Comparison of ENCODE assay signal across 8 cellular contexts in genomic region chr3:48655586-48655985, GRCh38. TPM values are rescaled to one million over a fixed set of nuclear protein-coding genes. Genes with fewer than 3 reads are reported as not detected.
DNase-seq lines count a peak whose midpoint lies in the region; ATAC-seq, FAIRE-seq and TF ChIP-seq lines count a peak whose summit lies in the region.

No MANE protein-coding gene starts in this region.

- peaks cover 12% of the 10 kb centered on the region for H3K9me3 Mint-ChIP-seq in astrocyte (ENCODE audit: unreplicated experiment)

- no peaks in the 10 kb centered on the region for H3K79me2 ChIP-seq in astrocyte (ENCODE audit: insufficient read depth, low read length)

- H3K27me3 ChIP-seq in RWPE2 (ENCODE audit: insufficient read depth, poor library complexity, severe bottlenecking) = no peaks in the 10 kb centered on the region
- H3K27me3 ChIP-seq in astrocyte (ENCODE audit: insufficient read depth, low read length) = no peaks in the 10 kb centered on the region
- peaks cover 0 to 4% of the 10 kb centered on the region in 2 donors for H3K27me3 ChIP-seq in mucosa of rectum (ENCODE audit: control insufficient read depth in 2 of 2, insufficient read depth in 2 of 2, low read length in 2 of 2)
- H3K27me3 ChIP-seq in testis = no peaks in the 10 kb centered on the region

- no peak overlapping the region for H2AFZ ChIP-seq in astrocyte (ENCODE audit: low read depth, low read length)

- H3K9ac ChIP-seq in astrocyte (ENCODE audit: low read length) = no peak overlapping the region
- no peak overlapping the region for H3K9ac ChIP-seq in mucosa of rectum (ENCODE audit: low read depth in 1 of 2, low read length in 2 of 2)

- H3K4me3 ChIP-seq in RWPE2 (ENCODE audit: severe bottlenecking) (peak overlapping the region; percentile 36), astrocyte (ENCODE audit: insufficient read depth, low read depth, low read length) (no peak overlapping the region), mucosa of rectum (ENCODE audit: low read length in 2 of 2) (peak overlapping the region; percentile 44 to 56), testis (peak overlapping the region; percentile 51 to 66)

- H3K27ac ChIP-seq in RWPE2 (ENCODE audit: poor library complexity, severe bottlenecking) = peak overlapping the region; percentile 27
- no peak overlapping the region for H3K27ac ChIP-seq in astrocyte (ENCODE audit: low read depth, low read length)
- H3K27ac ChIP-seq in mucosa of rectum (ENCODE audit: low read depth in 2 of 2, low read length in 2 of 2) = no peak overlapping the region
- no peak overlapping the region for H3K27ac ChIP-seq in testis

- ATAC-seq in RWPE2 (ENCODE audit: low read depth) (no peak; the same call in 2 of the 3 replicates), omental fat pad (ENCODE audit: low FRiP score) (no peak), GM21528 (IDR thresholded peaks at IDR 0.05; ENCODE audit: low FRiP score, unreplicated experiment) (no peak), HG03045 (IDR thresholded peaks at IDR 0.05; ENCODE audit: unreplicated experiment) (no peak)

- intact Hi-C loops in testis (cut with DNase I; ENCODE audit: low total_unique reads) = no loop called here

- H3K4me2 ChIP-seq in astrocyte (ENCODE audit: low read length) = peak overlapping the region; percentile 80

- DNase-seq in RWPE2 (ENCODE audit: low spot score) (no peak), astrocyte (ENCODE audit: low read depth) (no peak), testis (no peak), omental fat pad (ENCODE audit: low spot score) (no peak), DMS 273 treated with DMSO at 0.1 percent for 48 hours (lab: John Stamatoyannopoulos, UW) (no peak)

- H3K9me3 ChIP-seq in RWPE2 (ENCODE audit: severe bottlenecking) = no peaks in the 10 kb centered on the region
- peaks cover under 1% of the 10 kb centered on the region for H3K9me3 ChIP-seq in astrocyte (ENCODE audit: insufficient read depth, low read depth, low read length)
- H3K9me3 ChIP-seq in mucosa of rectum (ENCODE audit: control insufficient read depth in 2 of 2, low read length in 2 of 2) = no peaks in the 10 kb centered on the region
- no peaks in the 10 kb centered on the region for H3K9me3 ChIP-seq in testis

- H3K4me1 ChIP-seq in RWPE2 (ENCODE audit: insufficient read depth, poor library complexity, severe bottlenecking) = no peaks in the 10 kb centered on the region
- no peaks in the 10 kb centered on the region for H3K4me1 ChIP-seq in astrocyte (ENCODE audit: insufficient read depth, low read length)
- H3K4me1 ChIP-seq in mucosa of rectum (ENCODE audit: control insufficient read depth in 2 of 2, insufficient read depth in 2 of 2, low read length in 2 of 2) = peaks cover 3 to 6% of the 10 kb centered on the region in 2 donors
- H3K4me1 ChIP-seq in testis = peaks cover 7% of the 10 kb centered on the region

- no peak overlapping the region for H3K27ac Mint-ChIP-seq in astrocyte (ENCODE audit: unreplicated experiment)

- H3K36me3 Mint-ChIP-seq in astrocyte (ENCODE audit: low read depth, unreplicated experiment) = peaks cover 50% of the 10 kb centered on the region

- H3K36me3 ChIP-seq in RWPE2 (ENCODE audit: low read depth) = no peaks in the 10 kb centered on the region
- H3K36me3 ChIP-seq in astrocyte (ENCODE audit: insufficient read depth, low read length) = no peaks in the 10 kb centered on the region
- no peaks in the 10 kb centered on the region for H3K36me3 ChIP-seq in mucosa of rectum (ENCODE audit: control insufficient read depth in 2 of 2, insufficient read depth in 2 of 2, low read length in 2 of 2)
- no peaks in the 10 kb centered on the region for H3K36me3 ChIP-seq in testis (ENCODE audit: low read depth, missing control alignments)

- 14 to 15% methylated on average over 19 to 27 of the region's 27 CpGs for WGBS in testis, 2 donors

- FAIRE-seq in astrocyte (lab: Jason Lieb, UNC) = no peak

- TF ChIP-seq CTCF in RWPE2 (IDR thresholded peaks at IDR 0.05; ENCODE audit: poor library complexity, severe bottlenecking) = no peak
- TF ChIP-seq CTCF in astrocyte (IDR thresholded peaks at IDR 0.05; ENCODE audit: insufficient read depth, low read depth, low read length) = no peak
- TF ChIP-seq CTCF in testis (IDR thresholded peaks at IDR 0.05) = no peak
- no peak for TF ChIP-seq CTCF in omental fat pad (IDR thresholded peaks at IDR 0.05)

- H3K4me1 Mint-ChIP-seq in astrocyte (ENCODE audit: low read depth, unreplicated experiment) = no peaks in the 10 kb centered on the region

- TF ChIP-seq POLR2A in testis (IDR thresholded peaks at IDR 0.05) = no peak

- peaks cover 10% of the 10 kb centered on the region for H3K27me3 Mint-ChIP-seq in astrocyte (ENCODE audit: low read depth, unreplicated experiment)

- H3K4me3 Mint-ChIP-seq in astrocyte (ENCODE audit: unreplicated experiment) = no peak overlapping the region

- H4K20me1 ChIP-seq in astrocyte (ENCODE audit: insufficient read depth, low read length) = peaks cover 3% of the 10 kb centered on the region

RNA-seq across cellular contexts. Expression of gene CELSR3, which starts 7.1 kb away (rescaled TPM):
- 8.6 and 10.2 TPM in 2 replicates for total RNA-seq in astrocyte
- 10 to 100 TPM; 14.3 to 17.5 TPM for total RNA-seq in testis
- 13.5 TPM for polyA plus RNA-seq in testis (ENCODE audit: insufficient read depth, low read depth, low replicate concordance)
- 1 to 10 TPM in 2 of 4 donors, under 1 TPM in 2; 0.48 to 2.2 (median 1.1) TPM for total RNA-seq in omental fat pad

RNA-seq across cellular contexts. Expression of gene SLC26A6, which starts 20.3 kb away (rescaled TPM):
- total RNA-seq in astrocyte (30.3 and 32.0 TPM in 2 replicates), testis (10 to 100 TPM; 24.6 to 32.9 TPM), omental fat pad (10 to 100 TPM in 3 of 4 donors, 1 to 10 TPM in 1; 9.9 to 17.8 (median 14.6) TPM)
- polyA plus RNA-seq in testis (ENCODE audit: insufficient read depth, low read depth, low replicate concordance) = 12.3 TPM

RNA-seq across cellular contexts. Expression of gene NCKIPSD, which starts 30.1 kb away (rescaled TPM):
- 18.3 and 21.6 TPM in 2 replicates for total RNA-seq in astrocyte
- 10 to 100 TPM; 69.4 to 81.3 TPM for total RNA-seq in testis
- polyA plus RNA-seq in testis (ENCODE audit: insufficient read depth, low read depth, low replicate concordance) = 30.1 TPM
- total RNA-seq in omental fat pad = 10 to 100 TPM; 18.9 to 60.2 (median 39.9) TPM

RNA-seq across cellular contexts. Expression of gene TMEM89, which starts 34.0 kb away (rescaled TPM):
- total RNA-seq in astrocyte (0.36 and 0.48 TPM in 2 replicates), testis (10 to 100 TPM in 1 of 2 donors, 1 to 10 TPM in 1; 8.7 to 14.8 TPM), omental fat pad (not detected)
- polyA plus RNA-seq in testis (ENCODE audit: insufficient read depth, low read depth, low replicate concordance) = 16.1 TPM

RNA-seq across cellular contexts. Expression of gene UQCRC1, which starts 46.1 kb away (rescaled TPM):
- total RNA-seq in astrocyte = 190 and 199 TPM in 2 replicates
- 100 to 1,000 TPM; 282 to 287 TPM for total RNA-seq in testis
- polyA plus RNA-seq in testis (ENCODE audit: insufficient read depth, low read depth, low replicate concordance) = 281 TPM
- 100 to 1,000 TPM; 207 to 282 (median 254) TPM for total RNA-seq in omental fat pad
